ENCODE assay signal across 24 cellular contexts in genomic region chr13:66844933-66845332, GRCh38.
"Had no signal": no experiment of that assay in that cellular context is flagged by ENCODE, and none has a peak within 500 bp of the region (broad histone marks: within the 10 kb centered on the region; RNA-seq: fewer than 3 reads in every experiment).

No MANE protein-coding gene starts in this region.

- ATAC-seq: gastrocnemius medialis; left lobe of liver; natural killer cell treated with Interleukin-12 subunit alpha and Interleukin-12 subunit beta and Interleukin-15 and Interleukin-18, amount 100 ng/mL, for 72 hours; stimulated activated effector memory CD8-positive, alpha-beta T cell treated with anti-CD3 and anti-CD28 coated beads, Interleukin-12 subunit alpha, Interleukin-12 subunit beta, amount 100 ng/mL, for 72 hours had no signal

- H3K27ac ChIP-seq: gastrocnemius medialis, parathyroid adenoma, right atrium auricular region, sigmoid colon, stomach, tibial artery had no signal

- H3K4me3 ChIP-seq: dorsolateral prefrontal cortex, gastrocnemius medialis, lung, right atrium auricular region, sigmoid colon, stomach, tibial artery had no signal

- H3K9ac ChIP-seq: parathyroid adenoma had no signal

- H3K27me3 ChIP-seq: dorsolateral prefrontal cortex, gastrocnemius medialis, right atrium auricular region, sigmoid colon, stomach, tibial artery had no signal

- H3K4me3 Mint-ChIP-seq: memory B cell; natural killer cell treated with Interleukin-12 subunit alpha and Interleukin-12 subunit beta and Interleukin-15 and Interleukin-18, amount 100 ng/mL, for 72 hours; neural crest cell; stimulated activated effector memory CD8-positive, alpha-beta T cell treated with anti-CD3 and anti-CD28 coated beads, Interleukin-12 subunit alpha, Interleukin-12 subunit beta, amount 100 ng/mL, for 72 hours; type B pancreatic cell had no signal

- H3K36me3 Mint-ChIP-seq: memory B cell; stimulated activated effector memory CD8-positive, alpha-beta T cell treated with anti-CD3 and anti-CD28 coated beads, Interleukin-12 subunit alpha, Interleukin-12 subunit beta, amount 100 ng/mL, for 72 hours; type B pancreatic cell had no signal

- FAIRE-seq: colon, kidney, urothelium cell line had no signal

- H3K9me3 Mint-ChIP-seq: neural crest cell had no signal

- DNase-seq: dorsolateral prefrontal cortex; effector CD4-positive, alpha-beta T cell; foreskin fibroblast; gastrocnemius medialis; head of caudate nucleus; kidney; sigmoid colon; stimulated activated CD4-positive, alpha-beta T cell treated with anti-CD3 and anti-CD28 coated beads, Interleukin-2, amount 100 ng/mL, for 24 hours; stimulated activated CD4-positive, alpha-beta T cell treated with anti-CD3 and anti-CD28 coated beads, Interleukin-4, amount 100 ng/mL, for 24 hours; stimulated activated naive CD4-positive, alpha-beta T cell treated with Interleukin-2 at 50 U/mL for 16 hours; stomach; tibial artery had no signal

- H3K4me1 Mint-ChIP-seq: memory B cell; stimulated activated effector memory CD8-positive, alpha-beta T cell treated with anti-CD3 and anti-CD28 coated beads, Interleukin-12 subunit alpha, Interleukin-12 subunit beta, amount 100 ng/mL, for 72 hours had no signal

- H3K36me3 ChIP-seq: gastrocnemius medialis, right atrium auricular region, sigmoid colon, stomach, tibial artery had no signal

- H3K9me3 ChIP-seq: gastrocnemius medialis, right atrium auricular region, sigmoid colon, tibial artery had no signal

- H3K27me3 Mint-ChIP-seq: memory B cell; natural killer cell treated with Interleukin-12 subunit alpha and Interleukin-12 subunit beta and Interleukin-15 and Interleukin-18, amount 100 ng/mL, for 72 hours; progenitor cell of endocrine pancreas; type B pancreatic cell had no signal

- H2AFZ ChIP-seq: parathyroid adenoma had no signal

- H3K4me1 ChIP-seq: gastrocnemius medialis, parathyroid adenoma, right atrium auricular region, sigmoid colon, stomach, tibial artery had no signal

- H3K27ac Mint-ChIP-seq: memory B cell; natural killer cell treated with Interleukin-12 subunit alpha and Interleukin-12 subunit beta and Interleukin-15 and Interleukin-18, amount 100 ng/mL, for 72 hours; progenitor cell of endocrine pancreas; stimulated activated effector memory CD8-positive, alpha-beta T cell treated with anti-CD3 and anti-CD28 coated beads, Interleukin-12 subunit alpha, Interleukin-12 subunit beta, amount 100 ng/mL, for 72 hours; type B pancreatic cell had no signal

- H3K79me2 ChIP-seq: parathyroid adenoma had no signal
